In genomic region chr7:142868188-142868811, GRCh38 we compare ENCODE assay signal across 19 cellular contexts. TPM values are rescaled to one million over a fixed set of nuclear protein-coding genes. Genes with fewer than 3 reads are reported as not detected.
"Had no signal": no experiment of that assay in that cellular context is flagged by ENCODE, and none has a peak within 500 bp of the region (broad histone marks: within the 10 kb centered on the region; RNA-seq: fewer than 3 reads in every experiment).

No MANE protein-coding gene starts in this region.

- H3K9me3 ChIP-seq: body of pancreas, esophagus squamous epithelium, tibial nerve, uterus had no signal

- H3K4me3 ChIP-seq: body of pancreas, coronary artery, esophagus squamous epithelium, tibial nerve, uterus had no signal

- H3K36me3 ChIP-seq: uterus had no signal

- H3K4me1 ChIP-seq: body of pancreas, tibial nerve, uterus had no signal

- H3K27ac ChIP-seq: body of pancreas, coronary artery, esophagus squamous epithelium, tibial nerve, uterus had no signal

- H3K27me3 ChIP-seq: body of pancreas, esophagus squamous epithelium, tibial nerve, uterus had no signal

- ATAC-seq: body of pancreas; natural killer cell treated with Interleukin-12 subunit alpha and Interleukin-12 subunit beta and Interleukin-15 and Interleukin-18, amount 100 ng/mL, for 72 hours; stimulated activated naive CD8-positive, alpha-beta T cell treated with anti-CD3 and anti-CD28 coated beads, Interleukin-15, Interleukin-2, amounts not matched to agents 100 U/mL and 50 U/mL, for 24 hours had no signal

- DNase-seq: activated naive CD4-positive, alpha-beta T cell treated with Interleukin-2 at 50 U/mL for 16 hours; activated naive CD8-positive, alpha-beta T cell treated with anti-CD3 and anti-CD28 coated beads, Interleukin-2, amount 10 ng/mL, durations not matched to agents 7 days and 5 days; activated T-cell treated with anti-CD3 and anti-CD28 coated beads, Interleukin-2, amount 50 U/mL, for 24 hours; body of pancreas; effector CD8-positive, alpha-beta T cell; esophagus squamous epithelium; nucleus accumbens; stimulated activated CD4-positive, alpha-beta T cell treated with anti-CD3 and anti-CD28 coated beads, Interleukin-12 subunit alpha, Interleukin-12 subunit beta, amount 100 ng/mL, for 4 hours; stimulated activated CD4-positive, alpha-beta T cell treated with anti-CD3 and anti-CD28 coated beads, Interleukin-1b, Interleukin-23, amount 100 ng/mL, for 48 hours; stimulated activated naive CD8-positive, alpha-beta T cell treated with anti-CD3 and anti-CD28 coated beads, Interleukin-15, Interleukin-2, amounts not matched to agents 100 U/mL and 50 U/mL, for 24 hours; substantia nigra; T1000; uterus had no signal

RNA-seq across cellular contexts. Expression of gene TRPV6, which starts 17.2 kb away (rescaled TPM):
- total RNA-seq: activated naive CD8-positive, alpha-beta T cell treated with anti-CD3 and anti-CD28 coated beads, Interleukin-2, amount 10 ng/mL, durations not matched to agents 7 days and 5 days; activated T-helper 2 cell treated with anti-CD3 and anti-CD28 coated beads, Interferon-gamma antibody, Interleukin-2, Interleukin-4, amounts not matched to agents 10 μg/mL and 5 μg/mL and 100 μg/mL, durations not matched to agents 14 hours and 24 hours and 36 hours; endothelial cell of umbilical vein; natural killer cell treated with Interleukin-12 subunit alpha and Interleukin-12 subunit beta and Interleukin-15 and Interleukin-18, amount 100 ng/mL, for 72 hours; T-helper 1 cell treated with Interleukin-12 subunit alpha and Interleukin-12 subunit beta and Interleukin-4 antibody, amounts not matched to agents 30 ng/mL and 1 ng/mL, for 36 hours had no signal
